Comparison of ENCODE assay signal across 33 cellular contexts in the genomic region with DNA sequence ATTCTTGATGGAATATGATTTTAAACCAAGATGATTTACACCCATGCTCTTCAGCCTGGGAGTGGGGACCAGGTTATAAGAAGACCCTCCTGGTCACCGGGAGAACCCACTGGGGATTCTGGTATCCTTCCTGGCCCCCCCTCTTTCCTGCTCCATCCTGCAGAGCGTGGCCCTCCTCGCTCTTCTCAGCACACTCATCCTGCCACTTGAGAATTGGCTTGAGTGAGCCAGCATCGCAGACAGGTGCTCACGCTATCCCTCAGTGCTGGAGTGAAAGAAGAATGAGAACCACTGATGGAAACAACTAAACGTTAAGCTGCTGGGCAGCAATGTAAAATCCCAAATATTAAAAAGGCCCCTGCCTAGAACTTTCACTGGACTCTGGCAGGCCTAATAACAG.
DNase-seq lines count a peak whose midpoint lies in the region; ATAC-seq and TF ChIP-seq lines count a peak whose summit lies in the region.
"Had no signal": no experiment of that assay in that cellular context is flagged by ENCODE, and none has a peak within 500 bp of the region (broad histone marks: within the 10 kb centered on the region; RNA-seq: fewer than 3 reads in every experiment).

No MANE protein-coding gene starts in this region.

- no peak for TF ChIP-seq EP300 in sigmoid colon (IDR thresholded peaks at IDR 0.05)

- H3K36me3 Mint-ChIP-seq in activated naive CD4-positive, alpha-beta T cell treated with anti-CD3 and anti-CD28 coated beads, Interleukin-2, amount 50 U/mL, for 72 hours: peaks cover 0 to 17% of the 10 kb centered on the region in 2 donors
- peaks cover 3% of the 10 kb centered on the region for H3K36me3 Mint-ChIP-seq in T-helper 17 cell (ENCODE audit: low read depth)

- no peaks in the 10 kb centered on the region for H3K27me3 Mint-ChIP-seq in T-helper 17 cell

- no peak overlapping the region for H3K27ac ChIP-seq in thyroid gland
- no peak overlapping the region for H3K27ac ChIP-seq in sigmoid colon
- H3K27ac ChIP-seq: breast epithelium, esophagus squamous epithelium, heart left ventricle, left ventricle myocardium inferior, prostate gland, right lobe of liver, tibial artery, vagina, VCaP had no signal

- H3K27ac Mint-ChIP-seq in activated naive CD4-positive, alpha-beta T cell treated with anti-CD3 and anti-CD28 coated beads, Interleukin-2, amount 50 U/mL, for 72 hours: peak overlapping the region; percentile 69 to 83
- peak overlapping the region; percentile 91 for H3K27ac Mint-ChIP-seq in T-helper 17 cell

- no peak for ATAC-seq in activated naive CD4-positive, alpha-beta T cell treated with anti-CD3 and anti-CD28 coated beads, Interleukin-2, amount 50 U/mL, for 72 hours
- ATAC-seq in T-helper 17 cell (no peak), HG03175 (IDR thresholded peaks at IDR 0.05; ENCODE audit: unreplicated experiment) (no peak)
- ATAC-seq: heart left ventricle, right lobe of liver had no signal

- no peaks in the 10 kb centered on the region for H3K9me3 ChIP-seq in T-helper 17 cell (ENCODE audit: control insufficient read depth, low read length, poor library complexity, severe bottlenecking)
- H3K9me3 ChIP-seq in thyroid gland: no peaks in the 10 kb centered on the region
- H3K9me3 ChIP-seq in sigmoid colon: no peaks in the 10 kb centered on the region
- H3K9me3 ChIP-seq: BE2C, breast epithelium, esophagus squamous epithelium, heart left ventricle, left ventricle myocardium inferior, prostate gland, right lobe of liver, tibial artery, vagina had no signal

- H3K4me1 ChIP-seq in thyroid gland (peaks cover 0 to 7% of the 10 kb centered on the region in 2 donors), sigmoid colon (peaks cover 0 to 14% (median 11%) of the 10 kb centered on the region in 4 donors)
- H3K4me1 ChIP-seq: BE2C, breast epithelium, prostate gland, right lobe of liver had no signal

- no peak for TF ChIP-seq CTCF in thyroid gland (IDR thresholded peaks at IDR 0.05)
- TF ChIP-seq CTCF in sigmoid colon (IDR thresholded peaks at IDR 0.05): no peak

- peaks cover 8% of the 10 kb centered on the region for H3K4me1 Mint-ChIP-seq in T-helper 17 cell

- no peak for TF ChIP-seq POLR2A in thyroid gland (IDR thresholded peaks at IDR 0.05)
- TF ChIP-seq POLR2A in sigmoid colon (IDR thresholded peaks at IDR 0.05): no peak

- intact Hi-C loops in thyroid gland (cut with DNase I): no loop called here
- intact Hi-C loops in sigmoid colon (cut with DNase I): no loop called here

- no peak overlapping the region for H3K4me3 Mint-ChIP-seq in T-helper 17 cell

- H3K36me3 ChIP-seq in thyroid gland (peaks cover 34 to 40% of the 10 kb centered on the region in 2 donors), sigmoid colon (peaks cover 1 to 33% (median 13%) of the 10 kb centered on the region in 4 donors)

- no peak for DNase-seq in activated naive CD4-positive, alpha-beta T cell treated with anti-CD3 and anti-CD28 coated beads, Interleukin-2, amount 50 U/mL, for 72 hours (ENCODE audit: low spot score in 2 of 2)
- DNase-seq in activated naive CD4-positive, alpha-beta T cell treated with anti-CD3 and anti-CD28 coated beads, Interleukin-2, amount 50 U/mL, for 16 hours: no peak
- DNase-seq in NCI-H1092 treated with DMSO at 0.1 percent for 48 hours (lab: John Stamatoyannopoulos, UW): peak; percentile 33
- DNase-seq in T-helper 17 cell: no peak
- peak; percentile 62 to 69 for DNase-seq in thyroid gland
- DNase-seq in sigmoid colon: no peak
- no peak for DNase-seq in SIG-M5 (lab: John Stamatoyannopoulos, UW)
- DNase-seq: activated CD4-positive, alpha-beta T cell treated with anti-CD3 and anti-CD28 coated beads for 4 hours; activated T-cell treated with anti-CD3 and anti-CD28 coated beads, Interleukin-2, amount 50 U/mL, for 1 hour; anterior cingulate cortex; BE2C; COR-L47; esophagus squamous epithelium; foreskin melanocyte; GDM1; HCEC 1CT; heart left ventricle; IMR-90; left ventricle myocardium inferior; NCI-H1930; NCI-H2227 treated with DMSO at 0.1 percent for 48 hours; right lobe of liver; stimulated activated CD4-positive, alpha-beta T cell treated with anti-CD3 and anti-CD28 coated beads, Interleukin-12 subunit alpha, Interleukin-12 subunit beta, amount 100 ng/mL, for 4 hours; stimulated activated CD4-positive, alpha-beta T cell treated with anti-CD3 and anti-CD28 coated beads, Interleukin-2, amount 100 ng/mL, for 48 hours; SW 1271; T1000; tibial artery had no signal

- H3K4me3 ChIP-seq in thyroid gland (replicated peaks in 1 of 3) (no peak overlapping the region), sigmoid colon (no peak overlapping the region)
- H3K4me3 ChIP-seq: breast epithelium, dorsolateral prefrontal cortex, esophagus squamous epithelium, heart left ventricle, left ventricle myocardium inferior, prostate gland, right lobe of liver, tibial artery, vagina had no signal

- 27 to 28% methylated on average over 6 of the region's 6 CpGs for WGBS in thyroid gland, 2 donors
- 83 to 93% methylated on average over 6 of the region's 6 CpGs for WGBS in sigmoid colon, 2 donors

- H3K27me3 ChIP-seq in thyroid gland (no peaks in the 10 kb centered on the region), sigmoid colon (no peaks in the 10 kb centered on the region)
- H3K27me3 ChIP-seq: BE2C, breast epithelium, dorsolateral prefrontal cortex, esophagus squamous epithelium, heart left ventricle, right lobe of liver, tibial artery, vagina had no signal

- no peaks in the 10 kb centered on the region for H3K9me3 Mint-ChIP-seq in activated naive CD4-positive, alpha-beta T cell treated with anti-CD3 and anti-CD28 coated beads, Interleukin-2, amount 50 U/mL, for 72 hours

Comparison
In these comparisons a context has a peak if more than half of its experiments do, and no peak if none do; other contexts are left out.
1. DNase-seq: peak in NCI-H1092 treated with DMSO at 0.1 percent for 48 hours (single experiment) and thyroid gland (2 of 2); none in activated naive CD4-positive, alpha-beta T cell treated with anti-CD3 and anti-CD28 coated beads, Interleukin-2, amount 50 U/mL, for 72 hours (0 of 2), activated naive CD4-positive, alpha-beta T cell treated with anti-CD3 and anti-CD28 coated beads, Interleukin-2, amount 50 U/mL, for 16 hours (single experiment), T-helper 17 cell (0 of 3), sigmoid colon (single experiment) and SIG-M5 (single experiment).